ENCODE assay signal across 15 cellular contexts in the genomic region with DNA sequence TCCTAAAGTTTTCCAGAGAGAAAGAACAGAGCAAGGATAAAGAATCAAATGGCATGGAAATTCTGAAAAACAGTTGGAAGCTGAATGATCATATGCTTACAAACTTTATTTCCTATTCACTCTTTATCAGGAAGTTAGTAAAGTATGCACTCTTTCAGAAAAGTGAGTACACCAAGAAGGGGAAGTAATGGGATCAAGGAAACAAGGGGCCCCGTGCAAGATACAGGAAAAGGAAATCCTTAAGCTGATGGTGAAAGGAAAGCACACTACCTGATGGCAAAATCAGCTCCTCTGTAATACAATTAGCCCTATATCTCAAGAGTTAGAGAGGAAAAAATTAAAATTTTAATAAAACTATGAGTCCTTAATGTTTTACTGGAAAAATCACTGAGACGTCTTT. TPM values are rescaled to one million over a fixed set of nuclear protein-coding genes. Genes with fewer than 3 reads are reported as not detected.
DNase-seq lines count a peak whose midpoint lies in the region; ATAC-seq lines count a peak whose summit lies in the region.
"Had no signal": no experiment of that assay in that cellular context is flagged by ENCODE, and none has a peak within 500 bp of the region (broad histone marks: within the 10 kb centered on the region; RNA-seq: fewer than 3 reads in every experiment).

No MANE protein-coding gene starts in this region.

- H3K27me3 Mint-ChIP-seq in CD8-positive, alpha-beta memory T cell: peaks cover 0 to 10% of the 10 kb centered on the region in 2 donors
- H3K27me3 Mint-ChIP-seq in central memory CD8-positive, alpha-beta T cell: no peaks in the 10 kb centered on the region

- peaks cover 18 to 29% (median 25%) of the 10 kb centered on the region in 3 donors for H3K4me1 Mint-ChIP-seq in CD8-positive, alpha-beta memory T cell
- H3K4me1 Mint-ChIP-seq in central memory CD8-positive, alpha-beta T cell: peaks cover 20% of the 10 kb centered on the region

- no peak overlapping the region for H3K4me3 ChIP-seq in ACC112 (ENCODE audit: low read depth, low read length)
- no peak overlapping the region for H3K4me3 ChIP-seq in CD8-positive, alpha-beta memory T cell (ENCODE audit: low read length)
- H3K4me3 ChIP-seq: colonic mucosa, mucosa of descending colon, uterus had no signal

- peak overlapping the region; percentile 62 to 85 (median 79) for H3K4me3 Mint-ChIP-seq in CD8-positive, alpha-beta memory T cell
- peak overlapping the region; percentile 71 for H3K4me3 Mint-ChIP-seq in central memory CD8-positive, alpha-beta T cell

- H3K4me1 ChIP-seq in ACC112 (ENCODE audit: control insufficient read depth, insufficient read depth, low read length, unreplicated experiment): no peaks in the 10 kb centered on the region
- H3K4me1 ChIP-seq in CD8-positive, alpha-beta memory T cell (ENCODE audit: insufficient read depth, low read length): peaks cover 18% of the 10 kb centered on the region
- H3K4me1 ChIP-seq: colonic mucosa, uterus had no signal

- peaks cover 0 to 4% (median 0%) of the 10 kb centered on the region in 3 donors for H3K36me3 Mint-ChIP-seq in CD8-positive, alpha-beta memory T cell
- H3K36me3 Mint-ChIP-seq in central memory CD8-positive, alpha-beta T cell (ENCODE audit: insufficient read depth): no peaks in the 10 kb centered on the region

- H3K27me3 ChIP-seq in ACC112 (ENCODE audit: insufficient read depth, low read length): no peaks in the 10 kb centered on the region
- no peaks in the 10 kb centered on the region for H3K27me3 ChIP-seq in CD8-positive, alpha-beta memory T cell (ENCODE audit: insufficient read depth, low read length, poor library complexity, severe bottlenecking)
- H3K27me3 ChIP-seq: colonic mucosa, uterus had no signal

- ATAC-seq in central memory CD8-positive, alpha-beta T cell (replicated peaks; ENCODE audit: extremely low read depth, poor library complexity, severe bottlenecking): no peak
- no peak for ATAC-seq in HG02571 (IDR thresholded peaks at IDR 0.05; ENCODE audit: unreplicated experiment)
- no peak for ATAC-seq in HG03439 (IDR thresholded peaks at IDR 0.05; ENCODE audit: unreplicated experiment)

- H3K9me3 Mint-ChIP-seq in CD8-positive, alpha-beta memory T cell: no peaks in the 10 kb centered on the region
- no peaks in the 10 kb centered on the region for H3K9me3 Mint-ChIP-seq in central memory CD8-positive, alpha-beta T cell

- peak overlapping the region; percentile 43 for H2AFZ ChIP-seq in ACC112 (ENCODE audit: low read length, unreplicated experiment)

- peak overlapping the region in 7 of 8 donors; percentile 31 to 96 (median 77) for H3K27ac Mint-ChIP-seq in CD8-positive, alpha-beta memory T cell
- H3K27ac Mint-ChIP-seq in central memory CD8-positive, alpha-beta T cell (ENCODE audit: low read depth): peak overlapping the region; percentile 72

- H3K27ac ChIP-seq in ACC112 (ENCODE audit: low read depth, low read length): no peak overlapping the region
- no peak overlapping the region for H3K27ac ChIP-seq in CD8-positive, alpha-beta memory T cell (ENCODE audit: low read depth, low read length)
- H3K27ac ChIP-seq: colonic mucosa, uterus had no signal

- H3K9me3 ChIP-seq in CD8-positive, alpha-beta memory T cell (ENCODE audit: low read length): no peaks in the 10 kb centered on the region
- H3K9me3 ChIP-seq: colonic mucosa, mucosa of descending colon, uterus had no signal

- H3K36me3 ChIP-seq in ACC112 (ENCODE audit: insufficient read depth, low read length): no peaks in the 10 kb centered on the region
- no peaks in the 10 kb centered on the region for H3K36me3 ChIP-seq in CD8-positive, alpha-beta memory T cell (ENCODE audit: insufficient read depth, low read length)
- H3K36me3 ChIP-seq: colonic mucosa, uterus had no signal

- POLR2A ChIA-PET in CD8-positive, alpha-beta memory T cell (lab: Charles Lee): no interaction called here

- CTCF ChIA-PET in CD8-positive, alpha-beta memory T cell (lab: Charles Lee): no interaction called here

- DNase-seq in CD8-positive, alpha-beta memory T cell: no peak
- DNase-seq in NOMO-1 treated with dmso at 0.1 percent for 144 hours (lab: John Stamatoyannopoulos, UW; ENCODE audit: unreplicated experiment) (peak; percentile 33), NCI-H1436 (lab: John Stamatoyannopoulos, UW) (no peak), T1000 (lab: John Stamatoyannopoulos, UW) (no peak)
- no peak for DNase-seq in central memory CD8-positive, alpha-beta T cell (ENCODE audit: low spot score in 2 of 2)
- DNase-seq: C1 segment of cervical spinal cord, colonic mucosa, IMR-90, mucosa of descending colon, NCI-H1694, NCI-H510A treated with DMSO at 0.1 percent for 48 hours, uterus had no signal

- H3K79me2 ChIP-seq in ACC112 (ENCODE audit: control insufficient read depth, insufficient read depth, low read length, unreplicated experiment): no peaks in the 10 kb centered on the region

RNA-seq across cellular contexts. Expression of a gene that starts 14.0 kb away (rescaled TPM):
- total RNA-seq in CD8-positive, alpha-beta memory T cell: 1 to 10 TPM; 1.7 to 2.2 TPM
- polyA plus RNA-seq in CD8-positive, alpha-beta memory T cell: 10.9 TPM

RNA-seq across cellular contexts. Expression of a gene that starts 36.3 kb away (rescaled TPM):
- total RNA-seq in CD8-positive, alpha-beta memory T cell: not detected
- polyA plus RNA-seq in CD8-positive, alpha-beta memory T cell: not detected
